ENCODE assay signal across 8 cellular contexts in the genomic region with DNA sequence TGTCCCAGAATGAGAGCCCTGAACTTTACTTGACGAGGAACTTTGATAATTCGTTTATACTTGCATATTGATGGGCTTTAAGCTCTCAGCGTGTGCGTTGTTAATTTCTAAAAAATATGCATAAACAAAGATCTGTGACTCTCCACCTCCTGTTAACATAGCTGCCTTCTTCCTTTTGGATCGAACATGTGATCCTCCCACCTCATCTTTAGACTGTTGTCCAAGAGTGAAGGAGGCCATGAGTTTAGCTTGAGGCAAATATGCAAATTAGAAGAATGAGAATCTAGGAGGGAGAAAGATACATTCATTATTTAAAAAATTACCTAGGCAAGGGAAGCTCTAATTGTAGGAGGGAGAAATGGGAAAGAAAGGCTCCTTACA. TPM values are rescaled to one million over a fixed set of nuclear protein-coding genes. Genes with fewer than 3 reads are reported as not detected.
A peak's percentile ranks its signal among the peaks of the same experiment; 100 is the strongest.
DNase-seq lines count a peak whose midpoint lies in the region; ATAC-seq and TF ChIP-seq lines count a peak whose summit lies in the region.

No MANE protein-coding gene starts in this region.

- peak overlapping the region; percentile 96 for H3K27ac ChIP-seq in smooth muscle cell (ENCODE audit: low read depth)

- H3K4me3 Mint-ChIP-seq in T-helper 1 cell treated with Interleukin-12 subunit alpha and Interleukin-12 subunit beta and Interleukin-4 antibody, amounts not matched to agents 30 μg/mL and 1 μg/mL, for 36 hours: peak overlapping the region; percentile 52
- H3K4me3 Mint-ChIP-seq in WTC11 (peak overlapping the region; percentile 84), glutamatergic neuron (ENCODE audit: unreplicated experiment) (peak overlapping the region; percentile 96)

- H3K4me3 ChIP-seq in smooth muscle cell: peak overlapping the region; percentile 73

- H3K27me3 ChIP-seq in smooth muscle cell (ENCODE audit: low read depth): no peaks in the 10 kb centered on the region

- peak overlapping the region; percentile 97 for H3K4me2 ChIP-seq in smooth muscle cell

- H3K9ac ChIP-seq in smooth muscle cell (ENCODE audit: low read depth): peak overlapping the region; percentile 95

- H3K36me3 ChIP-seq in smooth muscle cell (ENCODE audit: low read depth): no peaks in the 10 kb centered on the region

- CTCF ChIA-PET in WTC11 (lab: Charles Lee): interaction anchor here (1.1 to 1.7 kb wide), 3 partner anchors 32 to 203 kb away, joined by 3 to 6 read pairs (median 4); a partner anchor contains a TSS

- 10% methylated on average over 5 of the region's 5 CpGs for WGBS in smooth muscle cell (ENCODE audit: low lambda C conversion rate)

- no peaks in the 10 kb centered on the region for H3K9me3 ChIP-seq in smooth muscle cell (replicated peaks; ENCODE audit: low read depth)

- H4K20me1 ChIP-seq in smooth muscle cell (ENCODE audit: low read depth): no peaks in the 10 kb centered on the region

- H3K79me2 ChIP-seq in smooth muscle cell (ENCODE audit: low read depth): peaks cover 28% of the 10 kb centered on the region

- no peaks in the 10 kb centered on the region for H3K9me3 Mint-ChIP-seq in T-helper 1 cell treated with Interleukin-12 subunit alpha and Interleukin-12 subunit beta and Interleukin-4 antibody, amounts not matched to agents 30 μg/mL and 1 μg/mL, for 36 hours
- H3K9me3 Mint-ChIP-seq in WTC11 (no peaks in the 10 kb centered on the region), glutamatergic neuron (ENCODE audit: unreplicated experiment) (peaks cover 3% of the 10 kb centered on the region)

- peaks cover 3% of the 10 kb centered on the region for H3F3A ChIP-seq in smooth muscle cell (ENCODE audit: low read depth)

- DNase-seq in T-helper 1 cell: no peak
- DNase-seq in WTC11 (ENCODE audit: low spot score): no peak
- no peak for DNase-seq in glutamatergic neuron
- no peak for DNase-seq in smooth muscle cell (lab: John Stamatoyannopoulos, UW; ENCODE audit: unreplicated experiment)
- DNase-seq in anterior cingulate cortex (lab: John Stamatoyannopoulos, UW): no peak
- no peak for DNase-seq in NAMALWA (ENCODE audit: low spot score)

- peaks cover 13% of the 10 kb centered on the region for H3K4me1 ChIP-seq in smooth muscle cell (ENCODE audit: low read depth)

- H3K27ac Mint-ChIP-seq in T-helper 1 cell treated with Interleukin-12 subunit alpha and Interleukin-12 subunit beta and Interleukin-4 antibody, amounts not matched to agents 30 μg/mL and 1 μg/mL, for 36 hours: no peak overlapping the region
- no peak overlapping the region; the same call in 1 of the 2 replicates for H3K27ac Mint-ChIP-seq in WTC11
- peak overlapping the region; percentile 77 for H3K27ac Mint-ChIP-seq in glutamatergic neuron (ENCODE audit: unreplicated experiment)

- peak overlapping the region; percentile 100 for H2AFZ ChIP-seq in smooth muscle cell (ENCODE audit: low read depth)

- peaks cover 8% of the 10 kb centered on the region for H3K4me1 Mint-ChIP-seq in T-helper 1 cell treated with Interleukin-12 subunit alpha and Interleukin-12 subunit beta and Interleukin-4 antibody, amounts not matched to agents 30 μg/mL and 1 μg/mL, for 36 hours (ENCODE audit: low read depth)
- H3K4me1 Mint-ChIP-seq in WTC11 (peaks cover 14% of the 10 kb centered on the region), glutamatergic neuron (ENCODE audit: low read depth, unreplicated experiment) (peaks cover 29% of the 10 kb centered on the region)

- H3K36me3 Mint-ChIP-seq in T-helper 1 cell treated with Interleukin-12 subunit alpha and Interleukin-12 subunit beta and Interleukin-4 antibody, amounts not matched to agents 30 μg/mL and 1 μg/mL, for 36 hours (ENCODE audit: low read depth): no peaks in the 10 kb centered on the region
- H3K36me3 Mint-ChIP-seq in WTC11 (0 out of 2 replicates have a peak, but pooled peaks cover under 1% of the 10 kb centered on the region), glutamatergic neuron (ENCODE audit: unreplicated experiment) (no peaks in the 10 kb centered on the region)

- TF ChIP-seq CTCF in WTC11 (IDR thresholded peaks at IDR 0.05) (no peak), glutamatergic neuron (IDR thresholded peaks at IDR 0.05; ENCODE audit: partially characterized antibody, unreplicated experiment) (no peak), smooth muscle cell (IDR thresholded peaks at IDR 0.05; ENCODE audit: borderline replicate concordance, insufficient read depth, poor library complexity, severe bottlenecking) (no peak)

- POLR2A ChIA-PET in WTC11 (lab: Charles Lee): interaction anchor here (1.0 to 1.6 kb wide), 5 partner anchors 9 to 143 kb away, joined by 3 to 4 read pairs (median 3); no protein-coding TSS in a partner anchor

- ATAC-seq in WTC11 (no peak), GM18870 (IDR thresholded peaks at IDR 0.05; ENCODE audit: unreplicated experiment) (no peak)

- H3K27me3 Mint-ChIP-seq in T-helper 1 cell treated with Interleukin-12 subunit alpha and Interleukin-12 subunit beta and Interleukin-4 antibody, amounts not matched to agents 30 μg/mL and 1 μg/mL, for 36 hours (ENCODE audit: low read depth): peaks cover 15% of the 10 kb centered on the region
- peaks cover 6% of the 10 kb centered on the region; the same call in 1 of the 2 replicates for H3K27me3 Mint-ChIP-seq in WTC11 (ENCODE audit: low read depth)
- peaks cover 3% of the 10 kb centered on the region for H3K27me3 Mint-ChIP-seq in glutamatergic neuron (ENCODE audit: unreplicated experiment)

TF ChIP-seq in WTC11, 78 proteins besides CTCF, POLR2A, EP300 and RAD21:
- TF ChIP-seq, protein P1, sequence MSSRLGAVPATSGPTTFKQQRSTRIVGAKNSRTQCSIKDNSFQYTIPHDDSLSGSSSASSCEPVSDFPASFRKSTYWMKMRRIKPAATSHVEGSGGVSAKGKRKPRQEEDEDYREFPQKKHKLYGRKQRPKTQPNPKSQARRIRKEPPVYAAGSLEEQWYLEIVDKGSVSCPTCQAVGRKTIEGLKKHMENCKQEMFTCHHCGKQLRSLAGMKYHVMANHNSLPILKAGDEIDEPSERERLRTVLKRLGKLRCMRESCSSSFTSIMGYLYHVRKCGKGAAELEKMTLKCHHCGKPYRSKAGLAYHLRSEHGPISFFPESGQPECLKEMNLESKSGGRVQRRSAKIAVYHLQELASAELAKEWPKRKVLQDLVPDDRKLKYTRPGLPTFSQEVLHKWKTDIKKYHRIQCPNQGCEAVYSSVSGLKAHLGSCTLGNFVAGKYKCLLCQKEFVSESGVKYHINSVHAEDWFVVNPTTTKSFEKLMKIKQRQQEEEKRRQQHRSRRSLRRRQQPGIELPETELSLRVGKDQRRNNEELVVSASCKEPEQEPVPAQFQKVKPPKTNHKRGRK (CRISPR knock-in tag; IDR thresholded peaks at IDR 0.05; ENCODE audit: borderline replicate concordance): no peak
- TF ChIP-seq MXD4 (CRISPR knock-in tag; IDR thresholded peaks at IDR 0.05; ENCODE audit: borderline replicate concordance): no peak
- TF ChIP-seq, protein P2, sequence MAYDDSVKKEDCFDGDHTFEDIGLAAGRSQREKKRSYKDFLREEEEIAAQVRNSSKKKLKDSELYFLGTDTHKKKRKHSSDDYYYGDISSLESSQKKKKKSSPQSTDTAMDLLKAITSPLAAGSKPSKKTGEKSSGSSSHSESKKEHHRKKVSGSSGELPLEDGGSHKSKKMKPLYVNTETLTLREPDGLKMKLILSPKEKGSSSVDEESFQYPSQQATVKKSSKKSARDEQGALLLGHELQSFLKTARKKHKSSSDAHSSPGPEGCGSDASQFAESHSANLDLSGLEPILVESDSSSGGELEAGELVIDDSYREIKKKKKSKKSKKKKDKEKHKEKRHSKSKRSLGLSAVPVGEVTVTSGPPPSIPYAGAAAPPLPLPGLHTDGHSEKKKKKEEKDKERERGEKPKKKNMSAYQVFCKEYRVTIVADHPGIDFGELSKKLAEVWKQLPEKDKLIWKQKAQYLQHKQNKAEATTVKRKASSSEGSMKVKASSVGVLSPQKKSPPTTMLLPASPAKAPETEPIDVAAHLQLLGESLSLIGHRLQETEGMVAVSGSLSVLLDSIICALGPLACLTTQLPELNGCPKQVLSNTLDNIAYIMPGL (CRISPR knock-in tag; IDR thresholded peaks at IDR 0.05): 0 out of 2 replicates have a peak, but pooled peaks have one; percentile 15

RNA-seq across cellular contexts. Expression of a gene that starts 0.6 kb away (rescaled TPM):
- total RNA-seq in WTC11 (2021) (13.8 to 15.5 TPM (median 14.8 TPM) in 3 replicates), glutamatergic neuron (ENCODE audit: unreplicated experiment) (7.6 TPM), smooth muscle cell (35.9 and 58.9 TPM in 2 replicates)
- polyA plus RNA-seq in smooth muscle cell: 14.5 and 20.0 TPM in 2 replicates

RNA-seq across cellular contexts. Expression of a gene that starts 32.3 kb away (rescaled TPM):
- 0.66 to 1.2 TPM (median 0.85 TPM) in 3 replicates for total RNA-seq in WTC11 (2021)
- total RNA-seq in glutamatergic neuron (ENCODE audit: unreplicated experiment): 2.1 TPM
- total RNA-seq in smooth muscle cell: 0.13 and 0.31 TPM in 2 replicates
- not detected in 2 replicates for polyA plus RNA-seq in smooth muscle cell
